In the genomic region with DNA sequence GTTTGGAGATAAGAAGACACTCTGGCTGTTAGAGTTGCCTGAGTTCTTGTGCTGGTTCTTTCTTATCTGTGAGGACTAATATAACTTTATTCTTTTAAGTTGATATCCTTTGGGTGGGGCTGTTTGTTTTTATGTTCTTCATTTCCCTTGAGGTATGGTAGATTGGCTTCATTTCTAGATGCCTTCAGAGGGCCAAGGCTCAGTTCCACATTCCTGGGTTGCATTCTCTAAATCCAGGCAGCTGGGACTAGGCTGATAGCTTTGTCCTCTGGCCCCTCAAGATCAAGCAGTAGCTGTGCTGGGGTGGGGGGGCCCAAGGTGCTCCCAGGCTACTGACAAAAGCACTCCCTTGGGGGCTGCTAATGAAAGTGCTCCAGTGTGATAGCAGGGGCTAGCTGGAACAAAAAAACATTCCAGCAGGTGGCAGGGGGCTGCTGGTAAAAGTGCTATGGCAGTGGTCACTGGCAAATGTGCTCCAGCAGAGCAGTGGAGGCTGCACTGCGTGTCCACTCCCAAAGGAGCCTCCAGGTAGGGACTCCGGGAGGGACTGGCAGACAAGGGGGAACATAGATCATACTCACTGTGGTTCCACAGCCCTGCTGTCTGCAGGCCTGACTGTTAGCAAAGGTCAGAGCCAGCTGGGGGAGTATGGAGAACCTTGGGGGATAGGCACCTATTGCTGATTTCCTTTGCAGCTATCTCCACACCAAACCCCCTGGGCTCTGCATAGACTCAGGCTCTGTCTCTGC, we compare ENCODE assay signal across 27 cellular contexts. TPM values are rescaled to one million over a fixed set of nuclear protein-coding genes. Genes with fewer than 3 reads are reported as not detected.
"Had no signal": no experiment of that assay in that cellular context is flagged by ENCODE, and none has a peak within 500 bp of the region (broad histone marks: within the 10 kb centered on the region; RNA-seq: fewer than 3 reads in every experiment).

No MANE protein-coding gene starts in this region.

- H3K4me2 ChIP-seq: KMS-11, PC-9 had no signal

- H3K27ac Mint-ChIP-seq: activated CD8-positive, alpha-beta memory T cell treated with anti-CD3 and anti-CD28 coated beads, Interleukin-2, amount 10 ng/mL, durations not matched to agents 7 days and 5 days; activated naive CD4-positive, alpha-beta T cell treated with anti-CD3 and anti-CD28 coated beads, Interleukin-2, amount 50 U/mL, for 24 hours; activated T-cell treated with anti-CD3 and anti-CD28 coated beads, Interleukin-2, amount 50 U/mL, for 24 hours; activated T-helper 1 cell treated with anti-CD3 and anti-CD28 coated beads, Interleukin-12 subunit alpha, Interleukin-12 subunit beta, Interleukin-2, Interleukin-4 antibody, amounts not matched to agents 30 ng/mL and 10 ng/mL and 1 ng/mL, durations not matched to agents 14 hours and 24 hours and 36 hours; T-helper 17 cell; WTC11 had no signal

- H3K27me3 Mint-ChIP-seq: activated CD8-positive, alpha-beta memory T cell treated with anti-CD3 and anti-CD28 coated beads, Interleukin-2, amount 10 ng/mL, durations not matched to agents 7 days and 5 days had no signal

- H2AFZ ChIP-seq: PC-9 had no signal

- H3K9me3 Mint-ChIP-seq: activated naive CD4-positive, alpha-beta T cell treated with anti-CD3 and anti-CD28 coated beads, Interleukin-2, amount 50 U/mL, for 24 hours; activated T-cell treated with anti-CD3 and anti-CD28 coated beads, Interleukin-2, amount 50 U/mL, for 24 hours had no signal

- H3K4me3 Mint-ChIP-seq: activated CD8-positive, alpha-beta memory T cell treated with anti-CD3 and anti-CD28 coated beads, Interleukin-2, amount 10 ng/mL, durations not matched to agents 7 days and 5 days; activated naive CD4-positive, alpha-beta T cell treated with anti-CD3 and anti-CD28 coated beads, Interleukin-2, amount 50 U/mL, for 24 hours; activated T-cell treated with anti-CD3 and anti-CD28 coated beads, Interleukin-2, amount 50 U/mL, for 24 hours; activated T-helper 1 cell treated with anti-CD3 and anti-CD28 coated beads, Interleukin-12 subunit alpha, Interleukin-12 subunit beta, Interleukin-2, Interleukin-4 antibody, amounts not matched to agents 30 ng/mL and 10 ng/mL and 1 ng/mL, durations not matched to agents 14 hours and 24 hours and 36 hours; T-helper 17 cell; WTC11 had no signal

- DNase-seq: activated CD4-positive, alpha-beta T cell treated with anti-CD3 and anti-CD28 coated beads for 48 hours; activated CD4-positive, alpha-beta T cell treated with anti-CD3 and anti-CD28 coated beads, Interleukin-2, amount 50 U/mL, for 4 hours; activated CD4-positive, CD25-positive, alpha-beta regulatory T cell treated with anti-CD3 and anti-CD28 coated beads, Interleukin-2, amount 50 U/mL, for 72 hours; activated CD8-positive, alpha-beta memory T cell treated with anti-CD3 and anti-CD28 coated beads, Interleukin-2, amount 10 ng/mL, durations not matched to agents 7 days and 5 days; activated effector memory CD4-positive, alpha-beta T cell treated with Interleukin-2 at 50 U/mL for 16 hours; activated naive CD4-positive, alpha-beta T cell; activated T-cell treated with anti-CD3 and anti-CD28 coated beads, Interleukin-2, amount 50 U/mL, for 24 hours; aorta; body of pancreas; central memory CD4-positive, alpha-beta T cell; MG63; MV-4-11; NCI-H1092 treated with DMSO at 0.1 percent for 48 hours; NCI-H1436; NCI-H1694 treated with DMSO at 0.1 percent for 48 hours; NCI-H2081; NCI-H446; NCI-H524; PC-9; SIG-M5; T-helper 17 cell; T-helper 9 cell had no signal

- H3K36me3 Mint-ChIP-seq: activated CD8-positive, alpha-beta memory T cell treated with anti-CD3 and anti-CD28 coated beads, Interleukin-2, amount 10 ng/mL, durations not matched to agents 7 days and 5 days; activated naive CD4-positive, alpha-beta T cell treated with anti-CD3 and anti-CD28 coated beads, Interleukin-2, amount 50 U/mL, for 24 hours; WTC11 had no signal

- H3K4me1 ChIP-seq: body of pancreas had no signal

- H3K27ac ChIP-seq: body of pancreas, KMS-11, PC-9 had no signal

- H3K36me3 ChIP-seq: MG63 had no signal

- H3K4me3 ChIP-seq: body of pancreas, MG63, PC-9 had no signal

- ATAC-seq: activated CD8-positive, alpha-beta memory T cell treated with anti-CD3 and anti-CD28 coated beads, Interleukin-2, amount 10 ng/mL, durations not matched to agents 7 days and 5 days; body of pancreas; T-helper 17 cell; WTC11 had no signal

- H3K9me3 ChIP-seq: body of pancreas had no signal

- H3K4me1 Mint-ChIP-seq: activated CD8-positive, alpha-beta memory T cell treated with anti-CD3 and anti-CD28 coated beads, Interleukin-2, amount 10 ng/mL, durations not matched to agents 7 days and 5 days; activated naive CD4-positive, alpha-beta T cell treated with anti-CD3 and anti-CD28 coated beads, Interleukin-2, amount 50 U/mL, for 24 hours; T-helper 17 cell had no signal

- H3K9ac ChIP-seq: KMS-11 had no signal

- H3K27me3 ChIP-seq: body of pancreas, MG63 had no signal

RNA-seq across cellular contexts. Expression of a gene that starts 45.8 kb away (rescaled TPM):
- total RNA-seq: activated CD8-positive, alpha-beta memory T cell treated with anti-CD3 and anti-CD28 coated beads, Interleukin-2, amount 10 ng/mL, durations not matched to agents 7 days and 5 days; activated T-helper 1 cell treated with anti-CD3 and anti-CD28 coated beads, Interleukin-12 subunit alpha, Interleukin-12 subunit beta, Interleukin-2, Interleukin-4 antibody, amounts not matched to agents 30 ng/mL and 10 ng/mL and 1 ng/mL, durations not matched to agents 14 hours and 24 hours and 36 hours; bronchial epithelial cell; PC-9; T-helper 17 cell; WTC11 had no signal
- polyA plus RNA-seq: aorta had no signal
